1 cellular context compared by ENCODE assay signal in genomic region chr9:130990362-130991226, GRCh38.
A peak's percentile ranks its signal among the peaks of the same experiment; 100 is the strongest.
TF ChIP-seq lines count a peak whose summit lies in the region.

No MANE protein-coding gene starts in this region.

TF ChIP-seq in HepG2, 621 proteins besides CTCF, POLR2A, EP300 and RAD21:
- TF ChIP-seq ZBTB37 (CRISPR knock-in tag; IDR thresholded peaks at IDR 0.05) (no peak), TCF7L2 (IDR thresholded peaks at IDR 0.05; ENCODE audit: low read depth, low read length) (no peak), ZNF670 (CRISPR knock-in tag; IDR thresholded peaks at IDR 0.05; ENCODE audit: borderline replicate concordance) (no peak), ISX (CRISPR knock-in tag; conservative IDR thresholded peaks at IDR 0.05) (no peak), KLF16 (CRISPR knock-in tag; IDR thresholded peaks at IDR 0.05) (no peak), MNT (IDR thresholded peaks at IDR 0.05) (0 out of 2 replicates have a peak, but pooled peaks have one; percentile 25), ZNF629 (CRISPR knock-in tag; conservative IDR thresholded peaks at IDR 0.05) (peak; percentile 55), DR1 (CRISPR knock-in tag; IDR thresholded peaks at IDR 0.05) (no peak), ZNF747 (CRISPR knock-in tag; IDR thresholded peaks at IDR 0.05; ENCODE audit: borderline replicate concordance) (no peak)
TF ChIP-seq in HepG2: peak in this region for 2.
